Comparison of ENCODE assay signal across 1 cellular context in genomic region chr6:116531675-116532570, GRCh38.
TF ChIP-seq lines count a peak whose summit lies in the region.

No MANE protein-coding gene starts in this region.

TF ChIP-seq in IMR-90, 13 proteins besides CTCF, POLR2A, EP300 and RAD21:
- TF ChIP-seq RCOR1 (IDR thresholded peaks at IDR 0.05; ENCODE audit: insufficient replicate concordance, low read length) (no peak), SMC3 (IDR thresholded peaks at IDR 0.05; ENCODE audit: low read depth, low read length) (peak; percentile 88), FOS (IDR thresholded peaks at IDR 0.05; ENCODE audit: low read depth, low read length) (no peak)
